12 cellular contexts compared by ENCODE assay signal in genomic region chr20:48180039-48180438, GRCh38.
DNase-seq lines count a peak whose midpoint lies in the region; ATAC-seq and TF ChIP-seq lines count a peak whose summit lies in the region.
"Had no signal": no experiment of that assay in that cellular context is flagged by ENCODE, and none has a peak within 500 bp of the region (broad histone marks: within the 10 kb centered on the region; RNA-seq: fewer than 3 reads in every experiment).

No MANE protein-coding gene starts in this region.

- TF ChIP-seq CTCF in chondrocyte (IDR thresholded peaks at IDR 0.05) = no peak

- peaks cover 37% of the 10 kb centered on the region for H3K4me1 Mint-ChIP-seq in chondrocyte (ENCODE audit: low read depth)
- H3K4me1 Mint-ChIP-seq: activated naive CD4-positive, alpha-beta T cell treated with anti-CD3 and anti-CD28 coated beads, Interleukin-2, amount 10 ng/mL, durations not matched to agents 7 days and 5 days had no signal

- H3K4me3 Mint-ChIP-seq in chondrocyte (ENCODE audit: unreplicated experiment) = no peak overlapping the region
- H3K4me3 Mint-ChIP-seq: activated naive CD4-positive, alpha-beta T cell treated with anti-CD3 and anti-CD28 coated beads, Interleukin-2, amount 10 ng/mL, durations not matched to agents 7 days and 5 days had no signal

- intact Hi-C loops in posterior vena cava (cut with DNase I) = no loop called here

- H3K9me3 Mint-ChIP-seq in chondrocyte (ENCODE audit: low read depth) = no peaks in the 10 kb centered on the region
- H3K9me3 Mint-ChIP-seq: activated naive CD4-positive, alpha-beta T cell treated with anti-CD3 and anti-CD28 coated beads, Interleukin-2, amount 10 ng/mL, durations not matched to agents 7 days and 5 days had no signal

- no peak for ATAC-seq in GM21423 (IDR thresholded peaks at IDR 0.05; ENCODE audit: unreplicated experiment)

- H3K36me3 Mint-ChIP-seq in chondrocyte (ENCODE audit: low read depth) = no peaks in the 10 kb centered on the region
- H3K36me3 Mint-ChIP-seq: activated naive CD4-positive, alpha-beta T cell treated with anti-CD3 and anti-CD28 coated beads, Interleukin-2, amount 10 ng/mL, durations not matched to agents 7 days and 5 days had no signal

- DNase-seq in ELR (ENCODE audit: low read depth) (peak; percentile 12), NCI-H69 (lab: John Stamatoyannopoulos, UW) (peak; percentile 63), chondrocyte (ENCODE audit: low spot score) (no peak), renal cortical epithelial cell (ENCODE audit: low read depth) (peak; percentile 52), posterior vena cava (ENCODE audit: low spot score) (no peak)
- no peak for DNase-seq in stimulated activated CD4-positive, alpha-beta T cell treated with anti-CD3 and anti-CD28 coated beads, Interleukin-1b, Interleukin-23, amount 100 ng/mL, for 48 hours
- DNase-seq: activated naive CD4-positive, alpha-beta T cell treated with anti-CD3 and anti-CD28 coated beads, Interleukin-2, amount 10 ng/mL, durations not matched to agents 7 days and 5 days; DMS79; effector CD4-positive, alpha-beta T cell; left ventricle myocardium inferior; tibial artery had no signal

- H3K27ac Mint-ChIP-seq in chondrocyte (ENCODE audit: unreplicated experiment) = peak overlapping the region; percentile 14
- H3K27ac Mint-ChIP-seq: activated naive CD4-positive, alpha-beta T cell treated with anti-CD3 and anti-CD28 coated beads, Interleukin-2, amount 10 ng/mL, durations not matched to agents 7 days and 5 days had no signal

- peaks cover 3% of the 10 kb centered on the region for H3K27me3 Mint-ChIP-seq in chondrocyte (ENCODE audit: low read depth)
- H3K27me3 Mint-ChIP-seq: activated naive CD4-positive, alpha-beta T cell treated with anti-CD3 and anti-CD28 coated beads, Interleukin-2, amount 10 ng/mL, durations not matched to agents 7 days and 5 days had no signal

Comparison
In these comparisons a context has a peak if more than half of its experiments do, and no peak if none do; other contexts are left out.
1. DNase-seq: peak in ELR (single experiment), NCI-H69 (single experiment) and renal cortical epithelial cell (single experiment); none in chondrocyte (single experiment), stimulated activated CD4-positive, alpha-beta T cell treated with anti-CD3 and anti-CD28 coated beads, Interleukin-1b, Interleukin-23, amount 100 ng/mL, for 48 hours (single experiment) and posterior vena cava (single experiment).